2 cellular contexts compared by ENCODE assay signal in the genomic region with DNA sequence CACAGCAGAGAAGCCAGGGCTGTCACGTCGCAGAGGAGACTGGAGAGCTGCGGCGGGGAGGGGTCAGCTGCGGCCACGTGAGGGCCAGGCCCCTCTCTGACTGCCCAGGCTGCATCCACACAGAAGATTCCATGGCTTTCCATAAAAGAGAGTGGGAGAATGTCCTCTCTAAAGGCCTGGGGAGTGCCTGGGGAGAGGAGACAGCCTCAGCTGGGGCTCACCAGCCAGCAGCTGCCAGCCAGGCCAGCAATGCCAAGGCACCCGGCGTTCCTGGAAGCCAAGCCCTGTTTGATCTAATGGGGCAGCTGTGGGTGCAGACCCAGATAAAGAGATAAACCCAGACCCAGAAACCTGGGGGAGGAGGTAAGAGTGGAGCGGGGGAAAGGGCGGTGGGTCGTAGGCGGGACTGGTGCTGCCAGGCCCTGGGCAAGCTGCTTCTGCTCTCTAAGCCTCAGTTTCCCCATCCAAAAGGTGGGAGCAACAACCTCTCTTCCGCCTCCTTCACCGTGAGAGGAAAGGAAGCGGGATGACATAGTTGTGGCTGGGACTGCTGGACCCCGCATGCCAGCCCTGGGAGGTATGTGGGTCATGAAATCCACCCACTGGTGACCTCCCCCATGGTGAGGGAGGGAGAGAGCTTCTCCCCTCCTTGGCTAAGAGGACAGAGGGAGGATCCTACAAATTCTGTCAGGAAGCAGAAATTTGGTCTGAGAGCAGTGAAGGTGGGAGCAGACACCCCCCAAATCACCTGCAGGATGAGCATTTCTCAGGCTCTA.
TF ChIP-seq lines count a peak whose summit lies in the region.

No MANE protein-coding gene starts in this region.

TF ChIP-seq in HepG2, 621 proteins besides CTCF, POLR2A, EP300 and RAD21:
- 0 out of 2 replicates have a peak, but pooled peaks have one; percentile 38 for TF ChIP-seq NRL (CRISPR knock-in tag; IDR thresholded peaks at IDR 0.05; ENCODE audit: borderline replicate concordance)
- TF ChIP-seq ZNF282 (IDR thresholded peaks at IDR 0.05; ENCODE audit: partially characterized antibody): no peak
- TF ChIP-seq NFIB (CRISPR knock-in tag; IDR thresholded peaks at IDR 0.05; ENCODE audit: borderline replicate concordance): no peak
- TF ChIP-seq ZFP91 (CRISPR knock-in tag; IDR thresholded peaks at IDR 0.05; ENCODE audit: borderline replicate concordance): peak; percentile 41; the same call in 1 of the 2 replicates
- no peak for TF ChIP-seq NFYC (CRISPR knock-in tag; IDR thresholded peaks at IDR 0.05)

TF ChIP-seq in neural cell, 6 proteins besides CTCF, POLR2A, EP300 and RAD21:
- no peak for TF ChIP-seq SMC3 (conservative IDR thresholded peaks at IDR 0.05; ENCODE audit: poor library complexity)
- no peak for TF ChIP-seq POLR2AphosphoS5 (IDR thresholded peaks at IDR 0.05)
- TF ChIP-seq MXI1 (conservative IDR thresholded peaks at IDR 0.05; ENCODE audit: poor library complexity, severe bottlenecking): no peak
